ENCODE assay signal across 8 cellular contexts in genomic region chr2:184611221-184612085, GRCh38. TPM values are rescaled to one million over a fixed set of nuclear protein-coding genes. Genes with fewer than 3 reads are reported as not detected.
A peak's percentile ranks its signal among the peaks of the same experiment; 100 is the strongest.
DNase-seq lines count a peak whose midpoint lies in the region; ATAC-seq and TF ChIP-seq lines count a peak whose summit lies in the region.

No MANE protein-coding gene starts in this region.

- H3K9me3 ChIP-seq in tibial nerve: peaks cover 0 to 6% (median 0%) of the 10 kb centered on the region in 4 donors

- no peak for ATAC-seq in GM19467 (IDR thresholded peaks at IDR 0.05; ENCODE audit: unreplicated experiment)

- H3K4me3 ChIP-seq in astrocyte of the spinal cord (ENCODE audit: low read depth, low read length) (no peak overlapping the region), tibial nerve (no peak overlapping the region)

- DNase-seq in GM10248 (ENCODE audit: extremely low spot score): no peak
- DNase-seq in astrocyte of the spinal cord (ENCODE audit: low read depth, low spot score): peak; percentile 56
- DNase-seq in myocyte (ENCODE audit: low read depth): peak; percentile 2
- DNase-seq in tibial nerve (ENCODE audit: low spot score in 2 of 2): no peak
- DNase-seq in activated CD8-positive, alpha-beta memory T cell treated with anti-CD3 and anti-CD28 coated beads for 24 hours: no peak
- no peak for DNase-seq in iPS-NIHi11 (ENCODE audit: low spot score)

- 30 to 38% methylated on average over 3 of the region's 3 CpGs for WGBS in tibial nerve, 2 donors

- no peak for TF ChIP-seq POLR2A in tibial nerve (IDR thresholded peaks at IDR 0.05)

- TF ChIP-seq CTCF in GM10248 (IDR thresholded peaks at IDR 0.05; ENCODE audit: control extremely low read depth, extremely low read depth, low read depth, missing control alignments) (peak; percentile 35), LNCAP (IDR thresholded peaks at IDR 0.05) (peak; percentile 49; the same call in 1 of the 2 replicates), astrocyte of the spinal cord (IDR thresholded peaks at IDR 0.05; ENCODE audit: low read depth, low read length) (peak; percentile 44), tibial nerve (IDR thresholded peaks at IDR 0.05) (peak in 1 of 5 experiments; percentile 45)

- CTCF ChIA-PET in GM10248 (lab: Yijun Ruan, JAX): interaction anchor here (1.2 to 2.0 kb wide), 4 partner anchors 10 to 69 kb away, joined by 4 to 7 read pairs (median 4); no protein-coding TSS in a partner anchor

- H3K36me3 ChIP-seq in tibial nerve: no peaks in the 10 kb centered on the region

- no peaks in the 10 kb centered on the region for H3K4me1 ChIP-seq in tibial nerve

- in situ Hi-C loops in astrocyte of the spinal cord (cut with HindIII; ENCODE audit: low sequenced_read_pairs): no loop called here

- POLR2A ChIA-PET in GM10248 (lab: Yijun Ruan, JAX): no interaction called here

- no peaks in the 10 kb centered on the region for H3K27me3 ChIP-seq in tibial nerve

- TF ChIP-seq EP300 in tibial nerve (IDR thresholded peaks at IDR 0.05): no peak

- H3K27ac ChIP-seq in tibial nerve: no peak overlapping the region

RNA-seq across cellular contexts. Expression of gene ZNF804A, which starts 13.1 kb away (rescaled TPM):
- 0.05 TPM in 1 of 2 replicates, not detected in the other for total RNA-seq in myocyte
- polyA plus RNA-seq in myocyte (2012): 0.05 TPM
- total RNA-seq in tibial nerve: under 1 TPM in 2 of 4 donors, not detected in 2; 0.42 to 0.44 TPM

Comparison
In these comparisons a context has a peak if more than half of its experiments do, and no peak if none do; other contexts are left out.
1. DNase-seq: peak in astrocyte of the spinal cord (single experiment) and myocyte (single experiment); none in GM10248 (single experiment), tibial nerve (0 of 2), activated CD8-positive, alpha-beta memory T cell treated with anti-CD3 and anti-CD28 coated beads for 24 hours (single experiment) and iPS-NIHi11 (single experiment).